ENCODE assay signal across 15 cellular contexts in the genomic region with DNA sequence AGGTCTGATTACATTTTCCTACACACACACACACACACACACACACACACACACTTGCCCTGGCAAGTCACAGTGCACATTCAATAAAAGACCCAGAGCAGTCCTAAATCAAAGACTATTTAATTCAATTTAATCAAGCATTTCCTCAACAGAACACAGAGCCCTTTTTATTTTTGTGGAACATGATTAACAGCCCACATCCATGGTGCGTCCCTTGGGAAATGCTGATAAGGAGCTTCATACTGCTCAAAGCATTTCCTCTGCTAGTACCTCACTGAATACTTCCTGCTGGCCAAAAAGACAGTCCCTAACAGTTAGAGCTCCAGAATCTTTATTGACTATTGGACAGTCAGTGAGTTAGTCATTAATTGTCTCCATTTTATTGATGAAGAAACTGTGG. TPM values are rescaled to one million over a fixed set of nuclear protein-coding genes. Genes with fewer than 3 reads are reported as not detected.
DNase-seq lines count a peak whose midpoint lies in the region; ATAC-seq and TF ChIP-seq lines count a peak whose summit lies in the region.
"Had no signal": no experiment of that assay in that cellular context is flagged by ENCODE, and none has a peak within 500 bp of the region (broad histone marks: within the 10 kb centered on the region; RNA-seq: fewer than 3 reads in every experiment).

No MANE protein-coding gene starts in this region.

- peak overlapping the region in 2 of 5 donors; percentile 60 to 67 for H3K27ac ChIP-seq in adrenal gland
- peak overlapping the region; percentile 79 for H3K27ac ChIP-seq in left ventricle myocardium inferior (replicated peaks)
- no peak overlapping the region for H3K27ac ChIP-seq in dorsolateral prefrontal cortex
- H3K27ac ChIP-seq: psoas muscle had no signal

- intact Hi-C loops in adrenal gland (cut with DNase I) (no loop called here), left ventricle myocardium inferior (cut with micrococcal nuclease) (no loop called here), dorsolateral prefrontal cortex (cut with DNase I) (no loop called here)

- TF ChIP-seq POLR2A in adrenal gland (IDR thresholded peaks at IDR 0.05), result no peak

- ATAC-seq in GM21360 (IDR thresholded peaks at IDR 0.05; ENCODE audit: unreplicated experiment), result no peak
- no peak for ATAC-seq in GM18867 (IDR thresholded peaks at IDR 0.05; ENCODE audit: unreplicated experiment)
- ATAC-seq: activated T-cell treated with anti-CD3 and anti-CD28 coated beads, Interleukin-2, amount 50 U/mL, for 72 hours; T-cell had no signal

- 31 to 46% (median 39%) methylated on average over 1 of the region's 1 CpG for WGBS in adrenal gland, 4 donors

- DNase-seq in GM03348 (ENCODE audit: low spot score) (peak; percentile 86), adrenal gland (peak in 6 of 7 donors; percentile 23 to 74 (median 34)), left ventricle myocardium inferior (no peak), skeletal muscle cell (ENCODE audit: low read depth) (peak; percentile 31), dorsolateral prefrontal cortex (no peak), NCI-H1694 treated with DMSO at 0.1 percent for 48 hours (lab: John Stamatoyannopoulos, UW) (no peak)
- DNase-seq: activated T-cell treated with anti-CD3 and anti-CD28 coated beads, Interleukin-2, amount 50 U/mL, for 72 hours; anterior cingulate cortex; Caco-2; psoas muscle; stimulated activated CD4-positive, alpha-beta T cell treated with anti-CD3 and anti-CD28 coated beads, Interleukin-4, amount 100 ng/mL, for 4 hours; stimulated activated naive CD4-positive, alpha-beta T cell; T-cell had no signal

- H3K27me3 ChIP-seq in adrenal gland, result no peaks in the 10 kb centered on the region
- H3K27me3 ChIP-seq in left ventricle myocardium inferior (ENCODE audit: low read depth), result no peaks in the 10 kb centered on the region
- H3K27me3 ChIP-seq in dorsolateral prefrontal cortex, result peaks cover 0 to 4% (median 0%) of the 10 kb centered on the region in 45 donors

- H3K4me3 ChIP-seq in adrenal gland (no peak overlapping the region), left ventricle myocardium inferior (no peak overlapping the region), skeletal muscle cell (ENCODE audit: low read depth, low read length) (no peak overlapping the region), dorsolateral prefrontal cortex (no peak overlapping the region)
- H3K4me3 ChIP-seq: psoas muscle had no signal

- H3K4me1 ChIP-seq in adrenal gland (replicated peaks in 1 of 2) (peaks cover 0 to 14% of the 10 kb centered on the region in 2 donors), left ventricle myocardium inferior (peaks cover 23% of the 10 kb centered on the region)
- H3K4me1 ChIP-seq: Caco-2, psoas muscle had no signal

- H3K9me3 ChIP-seq in adrenal gland (replicated peaks in 1 of 3) (no peaks in the 10 kb centered on the region), left ventricle myocardium inferior (replicated peaks) (peaks cover 7% of the 10 kb centered on the region)
- H3K9me3 ChIP-seq: Caco-2, psoas muscle had no signal

- no peaks in the 10 kb centered on the region for H3K36me3 ChIP-seq in adrenal gland (replicated peaks in 1 of 2)
- H3K36me3 ChIP-seq in left ventricle myocardium inferior, result no peaks in the 10 kb centered on the region

- no peak for TF ChIP-seq CTCF in adrenal gland (IDR thresholded peaks at IDR 0.05)
- TF ChIP-seq CTCF in left ventricle myocardium inferior (IDR thresholded peaks at IDR 0.05; ENCODE audit: borderline replicate concordance), result no peak
- TF ChIP-seq CTCF in dorsolateral prefrontal cortex (IDR thresholded peaks at IDR 0.05 in 54 of 56, conservative IDR thresholded peaks at IDR 0.05 in 2 of 56; ENCODE audit: low read depth in 1 of 56, partially characterized antibody in 56 of 56), result no peak

RNA-seq across cellular contexts. Expression of gene MYH10, which starts 43.1 kb away (rescaled TPM):
- 100 to 1,000 TPM in 1 of 8 donors, 10 to 100 TPM in 7; 31.9 to 101 (median 46.4) TPM for total RNA-seq in adrenal gland
- polyA plus RNA-seq in adrenal gland, result 10 to 100 TPM in 2 of 3 donors, 1 to 10 TPM in 1; 9.8 to 31.4 (median 16.4) TPM
- total RNA-seq in left ventricle myocardium inferior, result 49.7 TPM
- total RNA-seq in dorsolateral prefrontal cortex, result 100 to 1,000 TPM in 108 of 120 experiments, 10 to 100 TPM in 12; 56.0 to 204 (median 131) TPM

Comparison
In these comparisons a context has a peak if more than half of its experiments do, and no peak if none do; other contexts are left out.
1. DNase-seq: peak in GM03348 (single experiment), adrenal gland (6 of 7) and skeletal muscle cell (single experiment); none in left ventricle myocardium inferior (single experiment), dorsolateral prefrontal cortex (0 of 10) and NCI-H1694 treated with DMSO at 0.1 percent for 48 hours (single experiment).